Comparison of ENCODE assay signal across 9 cellular contexts in the genomic region with DNA sequence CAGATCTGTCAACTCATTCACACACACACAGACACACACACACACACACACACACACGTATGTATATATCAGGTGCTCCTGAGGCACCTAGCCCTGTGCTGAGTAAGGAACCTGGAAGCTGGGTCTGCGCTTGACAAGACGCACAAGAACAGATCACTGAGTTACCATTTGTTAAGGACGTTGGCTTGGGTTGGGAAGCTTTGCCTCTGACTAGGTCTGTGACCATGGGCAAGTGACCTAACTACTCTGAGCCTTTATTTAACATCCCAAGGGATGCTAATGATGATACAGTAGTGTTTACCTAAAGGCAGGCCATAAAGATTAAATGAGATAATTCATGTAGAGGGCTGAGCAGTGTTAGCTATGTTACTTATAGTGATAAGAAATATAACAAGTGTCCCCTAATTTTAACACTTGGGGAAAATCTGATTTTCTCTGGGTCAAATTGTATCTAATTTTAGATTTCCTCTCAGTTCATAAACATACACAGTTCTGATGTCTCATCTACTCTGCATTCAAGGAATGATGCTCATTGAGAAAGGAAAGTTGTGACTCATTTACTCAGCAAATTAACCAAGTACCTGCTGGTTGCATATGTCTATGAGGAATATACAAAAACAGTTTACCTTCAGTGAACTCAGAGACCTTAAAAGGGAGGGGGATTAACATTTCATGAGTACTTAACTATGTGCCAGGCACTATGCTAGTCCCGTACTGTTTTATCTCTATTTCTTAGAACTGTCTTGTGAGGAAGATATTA. TPM values are rescaled to one million over a fixed set of nuclear protein-coding genes. Genes with fewer than 3 reads are reported as not detected.
DNase-seq lines count a peak whose midpoint lies in the region; ATAC-seq and TF ChIP-seq lines count a peak whose summit lies in the region.
"Had no signal": no experiment of that assay in that cellular context is flagged by ENCODE, and none has a peak within 500 bp of the region (broad histone marks: within the 10 kb centered on the region; RNA-seq: fewer than 3 reads in every experiment).

No MANE protein-coding gene starts in this region.

- H3K4me1 ChIP-seq in aorta (ENCODE audit: control insufficient read depth in 1 of 2, insufficient read depth in 2 of 2, low read length in 2 of 2) (peaks cover 7 to 15% of the 10 kb centered on the region in 2 donors), Caco-2 (no peaks in the 10 kb centered on the region; the same call in 1 of the 2 replicates)

- BruUV-seq in Caco-2 (replicated peaks; lab: Mats Ljungman, UMichigan), result no TSS peak

- peaks cover under 1% of the 10 kb centered on the region for H3K36me3 Mint-ChIP-seq in natural killer cell treated with Interleukin-12 subunit alpha and Interleukin-12 subunit beta and Interleukin-15 and Interleukin-18, amount 100 ng/mL, for 72 hours
- no peaks in the 10 kb centered on the region for H3K36me3 Mint-ChIP-seq in natural killer cell
- peaks cover 11% of the 10 kb centered on the region for H3K36me3 Mint-ChIP-seq in activated naive CD8-positive, alpha-beta T cell treated with anti-CD3 and anti-CD28 coated beads, Interleukin-2, amount 10 ng/mL, durations not matched to agents 7 days and 5 days
- peaks cover 10% of the 10 kb centered on the region for H3K36me3 Mint-ChIP-seq in Caco-2 (ENCODE audit: insufficient read depth, unreplicated experiment)

- H3K9me3 ChIP-seq in aorta (ENCODE audit: control insufficient read depth, low read length) (no peaks in the 10 kb centered on the region), Caco-2 (no peaks in the 10 kb centered on the region)

- no peak for ATAC-seq in natural killer cell treated with Interleukin-12 subunit alpha and Interleukin-12 subunit beta and Interleukin-15 and Interleukin-18, amount 100 ng/mL, for 72 hours
- no peak for ATAC-seq in natural killer cell
- peak; percentile 33 for ATAC-seq in activated naive CD8-positive, alpha-beta T cell treated with anti-CD3 and anti-CD28 coated beads, Interleukin-2, amount 10 ng/mL, durations not matched to agents 7 days and 5 days (ENCODE audit: low read depth)
- ATAC-seq in aorta (ENCODE audit: low FRiP score), result peak; percentile 44

- CTCF ChIA-PET in Caco-2 (lab: Charles Lee), result no interaction called here

- peak overlapping the region; percentile 79 to 98 for H3K27ac ChIP-seq in aorta (ENCODE audit: low read depth in 1 of 2, low read length in 2 of 2)

- peaks cover 20 to 21% of the 10 kb centered on the region in 2 donors for H3K4me1 Mint-ChIP-seq in natural killer cell treated with Interleukin-12 subunit alpha and Interleukin-12 subunit beta and Interleukin-15 and Interleukin-18, amount 100 ng/mL, for 72 hours (ENCODE audit: low read depth in 2 of 2)
- H3K4me1 Mint-ChIP-seq in natural killer cell, result peaks cover 25 to 35% of the 10 kb centered on the region in 2 donors
- H3K4me1 Mint-ChIP-seq in activated naive CD8-positive, alpha-beta T cell treated with anti-CD3 and anti-CD28 coated beads, Interleukin-2, amount 10 ng/mL, durations not matched to agents 7 days and 5 days, result peaks cover 3% of the 10 kb centered on the region
- peaks cover 9% of the 10 kb centered on the region for H3K4me1 Mint-ChIP-seq in Caco-2 (ENCODE audit: low read depth, unreplicated experiment)

- H3K27ac Mint-ChIP-seq in natural killer cell treated with Interleukin-12 subunit alpha and Interleukin-12 subunit beta and Interleukin-15 and Interleukin-18, amount 100 ng/mL, for 72 hours, result peak overlapping the region; percentile 50 to 78
- no peak overlapping the region for H3K27ac Mint-ChIP-seq in natural killer cell
- no peak overlapping the region for H3K27ac Mint-ChIP-seq in activated naive CD8-positive, alpha-beta T cell treated with anti-CD3 and anti-CD28 coated beads, Interleukin-2, amount 10 ng/mL, durations not matched to agents 7 days and 5 days
- no peak overlapping the region for H3K27ac Mint-ChIP-seq in Caco-2 (ENCODE audit: unreplicated experiment)

- H3K9me3 Mint-ChIP-seq in natural killer cell treated with Interleukin-12 subunit alpha and Interleukin-12 subunit beta and Interleukin-15 and Interleukin-18, amount 100 ng/mL, for 72 hours, result no peaks in the 10 kb centered on the region
- H3K9me3 Mint-ChIP-seq in natural killer cell (no peaks in the 10 kb centered on the region), Caco-2 (ENCODE audit: unreplicated experiment) (no peaks in the 10 kb centered on the region)
- no peaks in the 10 kb centered on the region for H3K9me3 Mint-ChIP-seq in activated naive CD8-positive, alpha-beta T cell treated with anti-CD3 and anti-CD28 coated beads, Interleukin-2, amount 10 ng/mL, durations not matched to agents 7 days and 5 days

- intact Hi-C loops in natural killer cell (cut with micrococcal nuclease) (no loop called here), aorta (cut with DNase I) (no loop called here), Caco-2 (cut with micrococcal nuclease; ENCODE audit: unreplicated experiment) (no loop called here)

- TF ChIP-seq CTCF in natural killer cell (IDR thresholded peaks at IDR 0.05) (no peak), Caco-2 (IDR thresholded peaks at IDR 0.05; ENCODE audit: insufficient read depth in 1 of 2, low read depth in 1 of 2, low read length in 1 of 2, severe bottlenecking in 1 of 2, unreplicated experiment in 1 of 2) (no peak)

- H3K36me3 ChIP-seq in aorta (ENCODE audit: control insufficient read depth in 1 of 2, insufficient read depth in 2 of 2, low read length in 1 of 2) (no peaks in the 10 kb centered on the region), Caco-2 (ENCODE audit: control insufficient read depth, insufficient read depth, low read length) (no peaks in the 10 kb centered on the region)

- H3K4me3 Mint-ChIP-seq in natural killer cell treated with Interleukin-12 subunit alpha and Interleukin-12 subunit beta and Interleukin-15 and Interleukin-18, amount 100 ng/mL, for 72 hours, result no peak overlapping the region
- H3K4me3 Mint-ChIP-seq in natural killer cell, result no peak overlapping the region
- no peak overlapping the region for H3K4me3 Mint-ChIP-seq in activated naive CD8-positive, alpha-beta T cell treated with anti-CD3 and anti-CD28 coated beads, Interleukin-2, amount 10 ng/mL, durations not matched to agents 7 days and 5 days
- no peak overlapping the region for H3K4me3 Mint-ChIP-seq in Caco-2 (ENCODE audit: unreplicated experiment)

- POLR2A ChIA-PET in activated naive CD8-positive, alpha-beta T cell treated with anti-CD3 and anti-CD28 coated beads, Interleukin-2, amount 10 ng/mL, durations not matched to agents 7 days and 5 days (lab: Charles Lee), result no interaction called here
- POLR2A ChIA-PET in Caco-2 (lab: Charles Lee), result no interaction called here

- 39 to 43% methylated on average over 5 of the region's 5 CpGs for WGBS in aorta, 2 donors

- H3K4me3 ChIP-seq in aorta (ENCODE audit: low read length in 2 of 2), result peak overlapping the region in 1 of 2 donors; percentile 41
- H3K4me3 ChIP-seq in Caco-2 (ENCODE audit: low read depth, low read length), result no peak overlapping the region

- no peaks in the 10 kb centered on the region for H3K27me3 Mint-ChIP-seq in natural killer cell treated with Interleukin-12 subunit alpha and Interleukin-12 subunit beta and Interleukin-15 and Interleukin-18, amount 100 ng/mL, for 72 hours
- no peaks in the 10 kb centered on the region for H3K27me3 Mint-ChIP-seq in natural killer cell (ENCODE audit: low read depth in 2 of 2)
- no peaks in the 10 kb centered on the region for H3K27me3 Mint-ChIP-seq in activated naive CD8-positive, alpha-beta T cell treated with anti-CD3 and anti-CD28 coated beads, Interleukin-2, amount 10 ng/mL, durations not matched to agents 7 days and 5 days
- H3K27me3 Mint-ChIP-seq in Caco-2 (ENCODE audit: insufficient read depth, unreplicated experiment), result no peaks in the 10 kb centered on the region

- H3K27me3 ChIP-seq in aorta (ENCODE audit: control insufficient read depth in 1 of 2, insufficient read depth in 2 of 2, low read length in 1 of 2) (no peaks in the 10 kb centered on the region), Caco-2 (replicated peaks; ENCODE audit: control insufficient read depth, insufficient read depth, low read length) (no peaks in the 10 kb centered on the region)

- no peak for DNase-seq in natural killer cell treated with Interleukin-12 subunit alpha and Interleukin-12 subunit beta and Interleukin-15 and Interleukin-18, amount 100 ng/mL, for 72 hours (ENCODE audit: low spot score)
- DNase-seq in natural killer cell (no peak), iris pigment epithelial cell (ENCODE audit: low read depth) (peak; percentile 94), aorta (no peak), SIG-M5 treated with dmso at 0.1 percent for 504 hours (lab: John Stamatoyannopoulos, UW; ENCODE audit: unreplicated experiment) (no peak), Caco-2 (no peak), midbrain (lab: John Stamatoyannopoulos, UW) (no peak)
- DNase-seq in activated naive CD8-positive, alpha-beta T cell treated with anti-CD3 and anti-CD28 coated beads, Interleukin-2, amount 10 ng/mL, durations not matched to agents 7 days and 5 days, result no peak
- DNase-seq: OCI-M1 had no signal

RNA-seq across cellular contexts. Expression of a gene that starts 13.6 kb away (rescaled TPM):
- total RNA-seq in natural killer cell treated with Interleukin-12 subunit alpha and Interleukin-12 subunit beta and Interleukin-15 and Interleukin-18, amount 100 ng/mL, for 72 hours, result 10 to 100 TPM; 22.1 to 31.2 TPM
- 10 to 100 TPM; 12.4 to 15.0 (median 13.2) TPM for total RNA-seq in natural killer cell
- 10 to 100 TPM; 21.8 to 22.4 TPM for total RNA-seq in activated naive CD8-positive, alpha-beta T cell treated with anti-CD3 and anti-CD28 coated beads, Interleukin-2, amount 10 ng/mL, durations not matched to agents 7 days and 5 days
- 10 to 100 TPM; 42.8 to 62.5 TPM for total RNA-seq in aorta
- 10 to 100 TPM; 26.3 to 36.1 TPM for polyA plus RNA-seq in aorta
- total RNA-seq in Caco-2 (2022), result 27.8 and 30.3 TPM in 2 replicates

RNA-seq across cellular contexts. Expression of a gene that starts 33.3 kb away (rescaled TPM):
- total RNA-seq in natural killer cell treated with Interleukin-12 subunit alpha and Interleukin-12 subunit beta and Interleukin-15 and Interleukin-18, amount 100 ng/mL, for 72 hours, result not detected
- total RNA-seq in natural killer cell (not detected), aorta (not detected), Caco-2 (2022) (not detected in 2 replicates)
- total RNA-seq in activated naive CD8-positive, alpha-beta T cell treated with anti-CD3 and anti-CD28 coated beads, Interleukin-2, amount 10 ng/mL, durations not matched to agents 7 days and 5 days, result not detected
- under 1 TPM in 1 of 2 donors, not detected in 1; 0.33 TPM for polyA plus RNA-seq in aorta

RNA-seq across cellular contexts. Expression of a gene that starts 38.5 kb away (rescaled TPM):
- total RNA-seq in natural killer cell treated with Interleukin-12 subunit alpha and Interleukin-12 subunit beta and Interleukin-15 and Interleukin-18, amount 100 ng/mL, for 72 hours, result 100 to 1,000 TPM; 390 to 657 TPM
- total RNA-seq in natural killer cell (10 to 100 TPM; 17.2 to 28.6 (median 19.1) TPM), aorta (10 to 100 TPM; 35.4 to 55.2 TPM), Caco-2 (2022) (34.8 and 36.3 TPM in 2 replicates)
- 10 to 100 TPM; 38.9 to 39.9 TPM for total RNA-seq in activated naive CD8-positive, alpha-beta T cell treated with anti-CD3 and anti-CD28 coated beads, Interleukin-2, amount 10 ng/mL, durations not matched to agents 7 days and 5 days
- 10 to 100 TPM; 10.9 to 28.8 TPM for polyA plus RNA-seq in aorta

RNA-seq across cellular contexts. Expression of a gene that starts 50.8 kb away (rescaled TPM):
- total RNA-seq in natural killer cell treated with Interleukin-12 subunit alpha and Interleukin-12 subunit beta and Interleukin-15 and Interleukin-18, amount 100 ng/mL, for 72 hours, result under 1 TPM in 1 of 2 donors, not detected in 1; 0.19 TPM
- not detected for total RNA-seq in natural killer cell
- under 1 TPM; 0.31 to 0.39 TPM for total RNA-seq in activated naive CD8-positive, alpha-beta T cell treated with anti-CD3 and anti-CD28 coated beads, Interleukin-2, amount 10 ng/mL, durations not matched to agents 7 days and 5 days
- total RNA-seq in aorta, result 1 to 10 TPM; 2.4 to 3.3 TPM
- polyA plus RNA-seq in aorta, result 1 to 10 TPM; 7.6 to 8.3 TPM
- 6.8 and 7.8 TPM in 2 replicates for total RNA-seq in Caco-2 (2022)

Comparison
In these comparisons a context has a peak if more than half of its experiments do, and no peak if none do; other contexts are left out.
1. H3K27ac Mint-ChIP-seq: peak in natural killer cell treated with Interleukin-12 subunit alpha and Interleukin-12 subunit beta and Interleukin-15 and Interleukin-18, amount 100 ng/mL, for 72 hours (2 of 2); none in natural killer cell (0 of 2), activated naive CD8-positive, alpha-beta T cell treated with anti-CD3 and anti-CD28 coated beads, Interleukin-2, amount 10 ng/mL, durations not matched to agents 7 days and 5 days (single experiment) and Caco-2 (single experiment).
2. RNA of a gene that starts 38.5 kb away (total RNA-seq): 390 to 657 TPM in natural killer cell treated with Interleukin-12 subunit alpha and Interleukin-12 subunit beta and Interleukin-15 and Interleukin-18, amount 100 ng/mL, for 72 hours; 35.4 to 55.2 TPM in aorta, 38.9 to 39.9 TPM in activated naive CD8-positive, alpha-beta T cell treated with anti-CD3 and anti-CD28 coated beads, Interleukin-2, amount 10 ng/mL, durations not matched to agents 7 days and 5 days, 34.8 to 36.3 TPM in Caco-2 and 17.2 to 28.6 TPM in natural killer cell; every median in the first group is over 4 times any median in the second.
3. ATAC-seq: peak in activated naive CD8-positive, alpha-beta T cell treated with anti-CD3 and anti-CD28 coated beads, Interleukin-2, amount 10 ng/mL, durations not matched to agents 7 days and 5 days (single experiment) and aorta (single experiment); none in natural killer cell treated with Interleukin-12 subunit alpha and Interleukin-12 subunit beta and Interleukin-15 and Interleukin-18, amount 100 ng/mL, for 72 hours (0 of 2) and natural killer cell (0 of 3).